ENCODE assay signal across 21 cellular contexts in the genomic region with DNA sequence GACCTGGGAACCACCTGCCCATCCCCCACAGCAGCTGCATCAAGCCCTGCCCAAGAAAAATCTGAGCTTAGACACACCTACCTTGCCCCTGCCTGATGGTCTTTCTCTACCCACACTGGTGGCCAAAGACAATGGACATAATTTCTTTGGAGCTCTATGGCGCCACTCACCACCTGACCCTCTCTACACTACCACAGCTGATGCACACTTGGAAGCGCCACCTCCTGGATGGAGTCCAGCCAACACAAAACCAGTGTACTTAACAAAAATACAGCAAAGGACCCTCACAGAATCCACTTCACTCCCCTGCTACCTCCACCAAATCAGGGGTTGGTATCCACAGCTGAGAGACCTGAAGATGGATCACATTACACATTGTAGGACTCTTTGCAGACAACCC. TPM values are rescaled to one million over a fixed set of nuclear protein-coding genes. Genes with fewer than 3 reads are reported as not detected.
"Had no signal": no experiment of that assay in that cellular context is flagged by ENCODE, and none has a peak within 500 bp of the region (broad histone marks: within the 10 kb centered on the region; RNA-seq: fewer than 3 reads in every experiment).

No MANE protein-coding gene starts in this region.

- H3K27me3 ChIP-seq: foreskin keratinocyte, transverse colon had no signal

- H3K4me3 Mint-ChIP-seq: activated naive CD8-positive, alpha-beta T cell treated with anti-CD3 and anti-CD28 coated beads for 36 hours; activated T-cell treated with anti-CD3 and anti-CD28 coated beads, Interleukin-2, amount 50 U/mL, for 24 hours; natural killer cell; stimulated activated naive B cell treated with anti-CD40 and anti-IgM and Interleukin-4, amounts not matched to agents 10 μg/mL and 1 μg/mL and 100 μg/mL, for 72 hours had no signal

- H3K4me1 Mint-ChIP-seq: activated naive CD8-positive, alpha-beta T cell treated with anti-CD3 and anti-CD28 coated beads for 36 hours; natural killer cell; stimulated activated naive B cell treated with anti-CD40 and anti-IgM and Interleukin-4, amounts not matched to agents 10 μg/mL and 1 μg/mL and 100 μg/mL, for 72 hours had no signal

- H3K4me1 ChIP-seq: foreskin keratinocyte, left ventricle myocardium inferior, transverse colon had no signal

- H3K27ac Mint-ChIP-seq: activated naive CD8-positive, alpha-beta T cell treated with anti-CD3 and anti-CD28 coated beads for 36 hours; activated T-cell treated with anti-CD3 and anti-CD28 coated beads, Interleukin-2, amount 50 U/mL, for 24 hours; activated T-helper 2 cell treated with anti-CD3 and anti-CD28 coated beads, Interferon-gamma antibody, Interleukin-2, Interleukin-4, amounts not matched to agents 10 μg/mL and 5 μg/mL and 100 μg/mL, durations not matched to agents 14 hours and 24 hours and 36 hours; natural killer cell; stimulated activated naive B cell treated with anti-CD40 and anti-IgM and Interleukin-4, amounts not matched to agents 10 μg/mL and 1 μg/mL and 100 μg/mL, for 72 hours had no signal

- H3K36me3 ChIP-seq: left ventricle myocardium inferior, transverse colon had no signal

- H3K27ac ChIP-seq: foreskin keratinocyte, left ventricle myocardium inferior, transverse colon had no signal

- DNase-seq: activated CD4-positive, alpha-beta T cell treated with anti-CD3 and anti-CD28 coated beads, Interleukin-2, amount 50 U/mL, for 4 hours; activated CD8-positive, alpha-beta memory T cell treated with anti-CD3 and anti-CD28 coated beads for 24 hours; activated CD8-positive, alpha-beta memory T cell treated with anti-CD3 and anti-CD28 coated beads, Interleukin-2, amount 50 U/mL, for 4 hours; activated naive CD4-positive, alpha-beta T cell; activated naive CD8-positive, alpha-beta T cell treated with anti-CD3 and anti-CD28 coated beads for 36 hours; activated T-cell treated with anti-CD3 and anti-CD28 coated beads, Interleukin-2, amount 50 U/mL, for 24 hours; central memory CD4-positive, alpha-beta T cell; dermis blood vessel endothelial cell; effector CD8-positive, alpha-beta T cell; foreskin keratinocyte; left ventricle myocardium inferior; mammary epithelial cell; midbrain; natural killer cell; small intestine; stimulated activated CD4-positive, alpha-beta T cell treated with anti-CD3 and anti-CD28 coated beads, Interleukin-15, amount 100 ng/mL, for 24 hours; stimulated activated naive B cell treated with anti-CD40 and anti-IgM and Interleukin-4, amounts not matched to agents 10 μg/mL and 1 μg/mL and 100 μg/mL, for 72 hours; transverse colon had no signal

- H3K36me3 Mint-ChIP-seq: activated naive CD8-positive, alpha-beta T cell treated with anti-CD3 and anti-CD28 coated beads for 36 hours; stimulated activated naive B cell treated with anti-CD40 and anti-IgM and Interleukin-4, amounts not matched to agents 10 μg/mL and 1 μg/mL and 100 μg/mL, for 72 hours had no signal

- H3K27me3 Mint-ChIP-seq: activated naive CD8-positive, alpha-beta T cell treated with anti-CD3 and anti-CD28 coated beads for 36 hours; activated T-cell treated with anti-CD3 and anti-CD28 coated beads, Interleukin-2, amount 50 U/mL, for 24 hours; stimulated activated naive B cell treated with anti-CD40 and anti-IgM and Interleukin-4, amounts not matched to agents 10 μg/mL and 1 μg/mL and 100 μg/mL, for 72 hours had no signal

- H3K9me3 ChIP-seq: transverse colon had no signal

- H3K4me3 ChIP-seq: left ventricle myocardium inferior, transverse colon had no signal

- ATAC-seq: foreskin keratinocyte; natural killer cell; sciatic nerve; stimulated activated naive B cell treated with anti-CD40 and anti-IgM and Interleukin-4, amounts not matched to agents 10 μg/mL and 1 μg/mL and 100 μg/mL, for 72 hours had no signal

RNA-seq across cellular contexts. Expression of gene CLVS2, which starts 39.7 kb away (rescaled TPM):
- polyA plus RNA-seq: esophagus, foreskin keratinocyte, mammary epithelial cell had no signal
